Comparison of ENCODE assay signal across 8 cellular contexts in genomic region chr9:111937781-111938426, GRCh38. TPM values are rescaled to one million over a fixed set of nuclear protein-coding genes. Genes with fewer than 3 reads are reported as not detected.
DNase-seq lines count a peak whose midpoint lies in the region; ATAC-seq and TF ChIP-seq lines count a peak whose summit lies in the region.

No MANE protein-coding gene starts in this region.

- H3K9ac ChIP-seq in skeletal muscle satellite cell (ENCODE audit: low read depth, low read length) = peak overlapping the region; percentile 52

- H3K4me1 ChIP-seq in effector memory CD4-positive, alpha-beta T cell (ENCODE audit: control insufficient read depth, insufficient read depth, low read length, poor library complexity, severe bottlenecking) = peaks cover 19% of the 10 kb centered on the region
- H3K4me1 ChIP-seq in skeletal muscle satellite cell (ENCODE audit: control insufficient read depth, insufficient read depth, low read length) = peaks cover 42% of the 10 kb centered on the region

- no peaks in the 10 kb centered on the region for H3K27me3 ChIP-seq in effector memory CD4-positive, alpha-beta T cell (replicated peaks; ENCODE audit: control insufficient read depth, insufficient read depth, low read length, poor library complexity, severe bottlenecking)
- H3K27me3 ChIP-seq in skeletal muscle satellite cell (ENCODE audit: control insufficient read depth, insufficient read depth, low read length) = no peaks in the 10 kb centered on the region

- CTCF ChIA-PET in activated B cell treated with CpG ODN at 0.5 μM for 24 hours (lab: Charles Lee) = interaction anchor here (0.6 to 1.4 kb wide), 3 partner anchors 75 to 137 kb away, joined by 3 to 5 read pairs (median 3); no protein-coding TSS in a partner anchor

- ATAC-seq in HG02852 (IDR thresholded peaks at IDR 0.05; ENCODE audit: unreplicated experiment) = peak; percentile 59
- peak; percentile 84 for ATAC-seq in activated B cell treated with CpG ODN at 0.5 μM for 24 hours (ENCODE audit: low read depth)
- ATAC-seq in HG02970 (IDR thresholded peaks at IDR 0.05; ENCODE audit: low FRiP score, unreplicated experiment) = no peak

- H3K36me3 Mint-ChIP-seq in activated B cell treated with CpG ODN at 0.5 μM for 24 hours (ENCODE audit: low read depth) = peaks cover 42% of the 10 kb centered on the region

- no peak for TF ChIP-seq CTCF in GM10266 (IDR thresholded peaks at IDR 0.05; ENCODE audit: control insufficient read depth, insufficient read depth, low read depth, missing control alignments)
- no peak for TF ChIP-seq CTCF in activated B cell treated with CpG ODN at 0.5 μM for 24 hours (IDR thresholded peaks at IDR 0.05)

- POLR2A ChIA-PET in activated B cell treated with CpG ODN at 0.5 μM for 24 hours (lab: Charles Lee) = interaction anchor here (0.7 to 2.8 kb wide), 20 partner anchors 11 to 137 kb away, joined by 3 to 20 read pairs (median 6); partner anchors contain the start of gene UGCG

- peaks cover 3% of the 10 kb centered on the region for H3K9me3 Mint-ChIP-seq in activated B cell treated with CpG ODN at 0.5 μM for 24 hours

- peaks cover 43% of the 10 kb centered on the region for H3K4me1 Mint-ChIP-seq in activated B cell treated with CpG ODN at 0.5 μM for 24 hours

- DNase-seq in GM10266 (ENCODE audit: extremely low spot score) = peak; percentile 39
- DNase-seq in activated B cell treated with CpG ODN at 0.5 μM for 24 hours = no peak
- DNase-seq in effector memory CD4-positive, alpha-beta T cell = peak; percentile 26 to 41 (median 29)
- no peak for DNase-seq in GM19238 (ENCODE audit: insufficient read length, low spot score)
- DNase-seq in iPS-NIHi11 (ENCODE audit: low spot score) = no peak

- intact Hi-C loops in activated B cell treated with CpG ODN at 0.5 μM for 24 hours (cut with micrococcal nuclease) = loop anchor here (1.0 kb wide), 2 partner anchors 7 to 45 kb away; no protein-coding TSS in a partner anchor

- H3K27ac Mint-ChIP-seq in activated B cell treated with CpG ODN at 0.5 μM for 24 hours = peak overlapping the region; percentile 86

- peak overlapping the region; percentile 27 for H3K4me2 ChIP-seq in skeletal muscle satellite cell (ENCODE audit: low read length)

- peak overlapping the region; percentile 58 for H3K27ac ChIP-seq in effector memory CD4-positive, alpha-beta T cell (ENCODE audit: insufficient read depth, low read length, poor library complexity, severe bottlenecking)

- H3K36me3 ChIP-seq in effector memory CD4-positive, alpha-beta T cell (ENCODE audit: control insufficient read depth, insufficient read depth, low read length) = peaks cover 13% of the 10 kb centered on the region
- peaks cover 48% of the 10 kb centered on the region for H3K36me3 ChIP-seq in skeletal muscle satellite cell (ENCODE audit: insufficient read depth, low read length)

- peak overlapping the region; percentile 69 for H3K4me3 Mint-ChIP-seq in activated B cell treated with CpG ODN at 0.5 μM for 24 hours

- H3K9me3 ChIP-seq in effector memory CD4-positive, alpha-beta T cell (ENCODE audit: control insufficient read depth, low read length) = no peaks in the 10 kb centered on the region
- H3K9me3 ChIP-seq in skeletal muscle satellite cell (replicated peaks; ENCODE audit: low read length) = no peaks in the 10 kb centered on the region

- peak overlapping the region; percentile 12 for H3K4me3 ChIP-seq in effector memory CD4-positive, alpha-beta T cell (ENCODE audit: insufficient read depth, low read depth, low read length, poor library complexity, severe bottlenecking)
- H3K4me3 ChIP-seq in skeletal muscle satellite cell (ENCODE audit: low read length) = no peak overlapping the region

- H3K27me3 Mint-ChIP-seq in activated B cell treated with CpG ODN at 0.5 μM for 24 hours = no peaks in the 10 kb centered on the region

RNA-seq across cellular contexts. Expression of gene UGCG, which starts 41.3 kb away (rescaled TPM):
- 103 and 111 TPM in 2 replicates for total RNA-seq in activated B cell treated with CpG ODN at 0.5 μM for 24 hours
- total RNA-seq in skeletal muscle satellite cell (2012; rRNA removed) = 74.3 and 79.1 TPM in 2 replicates

Comparison
In these comparisons a context has a peak if more than half of its experiments do, and no peak if none do; other contexts are left out.
1. DNase-seq: peak in GM10266 (single experiment) and effector memory CD4-positive, alpha-beta T cell (3 of 3); none in activated B cell treated with CpG ODN at 0.5 μM for 24 hours (single experiment), GM19238 (single experiment) and iPS-NIHi11 (single experiment).